ENCODE assay signal across 9 cellular contexts in genomic region chr6:165655191-165655590, GRCh38. TPM values are rescaled to one million over a fixed set of nuclear protein-coding genes. Genes with fewer than 3 reads are reported as not detected.
"Had no signal": no experiment of that assay in that cellular context is flagged by ENCODE, and none has a peak within 500 bp of the region (broad histone marks: within the 10 kb centered on the region; RNA-seq: fewer than 3 reads in every experiment).

No MANE protein-coding gene starts in this region.

- H3K9ac ChIP-seq: KMS-11 had no signal

- FAIRE-seq: HepG2, HTR-8/SVneo, K562 had no signal

- H3K4me2 ChIP-seq: KMS-11 had no signal

- DNase-seq: IMR-90, KBM-7, KG1 had no signal

- H3K4me3 ChIP-seq: K562 had no signal

- ATAC-seq: HepG2, K562 had no signal

- H3K27ac ChIP-seq: HL-60, KMS-11 had no signal

RNA-seq across cellular contexts. Expression of gene PDE10A, which starts 7.8 kb away (rescaled TPM):
- total RNA-seq: HepG2 had no signal
- polyA plus RNA-seq: HepG2, IgD-negative memory B cell, K562 had no signal
